In genomic region chr22:33853200-33854097, GRCh38 we compare ENCODE assay signal across 8 cellular contexts.
DNase-seq lines count a peak whose midpoint lies in the region; ATAC-seq and TF ChIP-seq lines count a peak whose summit lies in the region.

No MANE protein-coding gene starts in this region.

- POLR2A ChIA-PET in CD4-positive, alpha-beta memory T cell (lab: Charles Lee; ENCODE audit: partially characterized antibody) = no interaction called here

- peaks cover 0 to 4% of the 10 kb centered on the region in 2 donors for H3K36me3 Mint-ChIP-seq in CD4-positive, alpha-beta memory T cell
- H3K36me3 Mint-ChIP-seq in T-helper 2 cell treated with Interferon-gamma antibody and Interleukin-4, amounts not matched to agents 5 μg/mL and 100 μg/mL, for 36 hours (ENCODE audit: low read depth) = no peaks in the 10 kb centered on the region

- CTCF ChIA-PET in CD4-positive, alpha-beta memory T cell (lab: Charles Lee; ENCODE audit: partially characterized antibody) = interaction anchor here (0.5 kb wide), 1 partner anchor 12 kb away, joined by 3 read pairs; no protein-coding TSS in a partner anchor

- no peaks in the 10 kb centered on the region for H3K36me3 ChIP-seq in CD4-positive, alpha-beta memory T cell (ENCODE audit: insufficient read depth, low read length)
- H3K36me3 ChIP-seq in mucosa of stomach (ENCODE audit: control insufficient read depth, insufficient read depth, low read length) = no peaks in the 10 kb centered on the region
- no peaks in the 10 kb centered on the region for H3K36me3 ChIP-seq in uterus

- peak in 2 of 5 donors; percentile 2 to 9 for DNase-seq in CD4-positive, alpha-beta memory T cell
- DNase-seq in HK-2 (ENCODE audit: unreplicated experiment) = peak; percentile 20
- DNase-seq in T-helper 2 cell treated with Interferon-gamma antibody and Interleukin-4, amounts not matched to agents 5 μg/mL and 100 μg/mL, for 36 hours (ENCODE audit: low spot score) = no peak
- DNase-seq in uterus = peak; percentile 48 to 67

- peaks cover 8% of the 10 kb centered on the region for H3K4me1 ChIP-seq in CD4-positive, alpha-beta memory T cell (ENCODE audit: insufficient read depth, low read length)
- H3K4me1 ChIP-seq in mucosa of stomach (ENCODE audit: control insufficient read depth, insufficient read depth, low read length) = peaks cover 36% of the 10 kb centered on the region
- H3K4me1 ChIP-seq in uterus = peaks cover 0 to 4% of the 10 kb centered on the region in 2 donors

- ATAC-seq in esophagus mucosa (peak; percentile 70), HG03469 (IDR thresholded peaks at IDR 0.05; ENCODE audit: unreplicated experiment) (no peak)

- H3K9me3 ChIP-seq in CD4-positive, alpha-beta memory T cell (ENCODE audit: control insufficient read depth in 1 of 2, low read length in 2 of 2) = no peaks in the 10 kb centered on the region
- no peaks in the 10 kb centered on the region for H3K9me3 ChIP-seq in mucosa of stomach (ENCODE audit: control insufficient read depth, low read length)
- no peaks in the 10 kb centered on the region for H3K9me3 ChIP-seq in uterus

- H3K27me3 Mint-ChIP-seq in CD4-positive, alpha-beta memory T cell = no peaks in the 10 kb centered on the region
- H3K27me3 Mint-ChIP-seq in T-helper 2 cell treated with Interferon-gamma antibody and Interleukin-4, amounts not matched to agents 5 μg/mL and 100 μg/mL, for 36 hours (ENCODE audit: low read depth) = no peaks in the 10 kb centered on the region

- peak overlapping the region; percentile 79 to 92 (median 86) for H3K4me3 Mint-ChIP-seq in CD4-positive, alpha-beta memory T cell
- H3K4me3 Mint-ChIP-seq in T-helper 2 cell treated with Interferon-gamma antibody and Interleukin-4, amounts not matched to agents 5 μg/mL and 100 μg/mL, for 36 hours = peak overlapping the region; percentile 68

- no peaks in the 10 kb centered on the region for H3K27me3 ChIP-seq in CD4-positive, alpha-beta memory T cell (ENCODE audit: insufficient read depth, low read length)
- no peaks in the 10 kb centered on the region for H3K27me3 ChIP-seq in mucosa of stomach (ENCODE audit: control insufficient read depth, insufficient read depth, low read length)
- no peaks in the 10 kb centered on the region for H3K27me3 ChIP-seq in uterus

- intact Hi-C loops in CD4-positive, alpha-beta memory T cell (cut with micrococcal nuclease) = no loop called here
- intact Hi-C loops in uterus (cut with DNase I; ENCODE audit: low total_unique reads) = no loop called here

- peak; percentile 17 for TF ChIP-seq POLR2A in GM19099 (IDR thresholded peaks at IDR 0.05; ENCODE audit: extremely low read depth, insufficient read length, low read depth)
- no peak for TF ChIP-seq POLR2A in uterus (IDR thresholded peaks at IDR 0.05)

- H3K9ac ChIP-seq in mucosa of stomach (ENCODE audit: low read length) = peak overlapping the region; percentile 47

- peaks cover 0 to 9% (median 3%) of the 10 kb centered on the region in 8 donors for H3K9me3 Mint-ChIP-seq in CD4-positive, alpha-beta memory T cell
- peaks cover 21% of the 10 kb centered on the region for H3K9me3 Mint-ChIP-seq in T-helper 2 cell treated with Interferon-gamma antibody and Interleukin-4, amounts not matched to agents 5 μg/mL and 100 μg/mL, for 36 hours

- H3K4me3 ChIP-seq in CD4-positive, alpha-beta memory T cell (ENCODE audit: low read length in 2 of 2) = peak overlapping the region; percentile 34 to 49
- H3K4me3 ChIP-seq in mucosa of stomach (ENCODE audit: low read length) = peak overlapping the region; percentile 49
- peak overlapping the region; percentile 27 to 36 for H3K4me3 ChIP-seq in uterus

- no peak overlapping the region for H3K27ac ChIP-seq in CD4-positive, alpha-beta memory T cell (ENCODE audit: low read depth, low read length)
- H3K27ac ChIP-seq in uterus = peak overlapping the region; percentile 71 to 84

- H3K27ac Mint-ChIP-seq in CD4-positive, alpha-beta memory T cell = peak overlapping the region in 6 of 7 donors; percentile 64 to 91 (median 70)
- H3K27ac Mint-ChIP-seq in T-helper 2 cell treated with Interferon-gamma antibody and Interleukin-4, amounts not matched to agents 5 μg/mL and 100 μg/mL, for 36 hours = peak overlapping the region; percentile 19

- H3K4me1 Mint-ChIP-seq in CD4-positive, alpha-beta memory T cell = peaks cover 8 to 18% (median 12%) of the 10 kb centered on the region in 4 donors
- peaks cover 2% of the 10 kb centered on the region for H3K4me1 Mint-ChIP-seq in T-helper 2 cell treated with Interferon-gamma antibody and Interleukin-4, amounts not matched to agents 5 μg/mL and 100 μg/mL, for 36 hours (ENCODE audit: low read depth)

- no peak for TF ChIP-seq CTCF in uterus (IDR thresholded peaks at IDR 0.05)
